Comparison of ENCODE assay signal across 9 cellular contexts in genomic region chr3:151460240-151460639, GRCh38. TPM values are rescaled to one million over a fixed set of nuclear protein-coding genes. Genes with fewer than 3 reads are reported as not detected.
A peak's percentile ranks its signal among the peaks of the same experiment; 100 is the strongest.
DNase-seq lines count a peak whose midpoint lies in the region; ATAC-seq and TF ChIP-seq lines count a peak whose summit lies in the region.
"Had no signal": no experiment of that assay in that cellular context is flagged by ENCODE, and none has a peak within 500 bp of the region (broad histone marks: within the 10 kb centered on the region; RNA-seq: fewer than 3 reads in every experiment).

No MANE protein-coding gene starts in this region.

- H3K27me3 Mint-ChIP-seq in H9 (ENCODE audit: low read depth): peaks cover 8% of the 10 kb centered on the region
- H3K27me3 Mint-ChIP-seq in T-cell: peaks cover 10 to 36% of the 10 kb centered on the region in 2 donors

- no CpG with 5 or more reads among the region's 2 CpGs for WGBS in H9 (ENCODE audit: extremely low coverage, insufficient read length, low lambda C conversion rate)
- 8 to 21% methylated on average over 2 of the region's 2 CpGs for WGBS in sigmoid colon, 2 donors

- peak overlapping the region; percentile 8 for H2AFZ ChIP-seq in H9 (ENCODE audit: low read length)

- H3K4me1 Mint-ChIP-seq in H9: peaks cover 3 to 4% of the 10 kb centered on the region in 2 experiments; a peak in 3 of 4 replicates
- peaks cover 0 to 3% (median 3%) of the 10 kb centered on the region in 3 donors for H3K4me1 Mint-ChIP-seq in T-cell

- H2BK15ac ChIP-seq in H9 (ENCODE audit: low read depth, low read length): no peak overlapping the region

- H2AK5ac ChIP-seq in H9 (ENCODE audit: insufficient read length, low read length): no peak overlapping the region

- TF ChIP-seq CTCF in H9 (conservative IDR thresholded peaks at IDR 0.05) (no peak), left ventricle myocardium inferior (IDR thresholded peaks at IDR 0.05; ENCODE audit: borderline replicate concordance) (no peak), sigmoid colon (IDR thresholded peaks at IDR 0.05) (no peak)

- H4K5ac ChIP-seq in H9 (ENCODE audit: insufficient read length, low read depth, low read length): no peak overlapping the region

- H3K36me3 Mint-ChIP-seq in H9 (ENCODE audit: insufficient read depth in 1 of 3, low read depth in 3 of 3) (no peaks in the 10 kb centered on the region), T-cell (no peaks in the 10 kb centered on the region)

- no peak for TF ChIP-seq EP300 in sigmoid colon (IDR thresholded peaks at IDR 0.05)

- H3K4me3 Mint-ChIP-seq in H9 (peak overlapping the region; percentile 68 to 77), T-cell (peak overlapping the region in 1 of 3 donors; percentile 34)

- H4K20me1 ChIP-seq in H9 (ENCODE audit: control insufficient read depth, insufficient read depth, insufficient read length): no peaks in the 10 kb centered on the region

- H3K27me3 ChIP-seq in H9 (ENCODE audit: insufficient read depth, low read length): no peaks in the 10 kb centered on the region
- H3K27me3 ChIP-seq in adipocyte (replicated peaks; ENCODE audit: control insufficient read depth, insufficient read depth, low read length): peaks cover 37% of the 10 kb centered on the region
- H3K27me3 ChIP-seq in left ventricle myocardium inferior (ENCODE audit: low read depth): peaks cover 50% of the 10 kb centered on the region
- H3K27me3 ChIP-seq in sigmoid colon: peaks cover 0 to 9% (median 0%) of the 10 kb centered on the region in 3 donors

- H3K4me2 ChIP-seq in H9 (ENCODE audit: insufficient read depth, insufficient read length, low read length): peak overlapping the region; percentile 68

- H2BK5ac ChIP-seq in H9 (ENCODE audit: insufficient read length, low read length): no peak overlapping the region

- no peak overlapping the region for H2BK20ac ChIP-seq in H9 (ENCODE audit: low read depth, low read length, poor library complexity, severe bottlenecking)

- no peak for ATAC-seq in T-cell (replicated peaks in 1 of 4)

- no peak overlapping the region for H3T11ph ChIP-seq in H9 (ENCODE audit: low read length)

- POLR2A ChIA-PET in T-cell (lab: Charles Lee): no interaction called here

- no peaks in the 10 kb centered on the region for H3K79me2 ChIP-seq in H9 (ENCODE audit: insufficient read depth, low read length)

- CTCF ChIA-PET in T-cell (lab: Charles Lee): interaction anchor here in 1 of 2 donors (0.7 kb wide), 3 partner anchors 8 to 133 kb away, joined by 3 to 5 read pairs (median 4); no protein-coding TSS in a partner anchor

- H3K36me3 ChIP-seq in adipocyte (ENCODE audit: control insufficient read depth, insufficient read depth, low read length, severe bottlenecking): no peaks in the 10 kb centered on the region
- H3K36me3 ChIP-seq in left ventricle myocardium inferior: no peaks in the 10 kb centered on the region
- H3K36me3 ChIP-seq in sigmoid colon: no peaks in the 10 kb centered on the region

- H2BK120ac ChIP-seq in H9 (ENCODE audit: low read depth, low read length, poor library complexity, severe bottlenecking): no peak overlapping the region

- no peak overlapping the region for H3K4ac ChIP-seq in H9 (ENCODE audit: low read depth, low read length)

- H3K27ac ChIP-seq in H9 (ENCODE audit: insufficient read length, low read depth, low read length) (no peak overlapping the region), left ventricle myocardium inferior (replicated peaks) (no peak overlapping the region), sigmoid colon (no peak overlapping the region)

- no peak overlapping the region for H3K56ac ChIP-seq in H9 (ENCODE audit: insufficient read length, low read depth, low read length)

- no peak overlapping the region for H2BK12ac ChIP-seq in H9 (ENCODE audit: insufficient read length, low read depth, low read length)

- TF ChIP-seq POLR2A in sigmoid colon (IDR thresholded peaks at IDR 0.05): no peak

- no peak overlapping the region for H3K14ac ChIP-seq in H9 (ENCODE audit: insufficient read depth, low read length)

- H3K79me1 ChIP-seq in H9 (ENCODE audit: insufficient read depth, low read depth, low read length, poor library complexity, severe bottlenecking): no peaks in the 10 kb centered on the region

- H3K9ac ChIP-seq in H9 (ENCODE audit: extremely low read depth, insufficient read length, low read length): no peak overlapping the region
- no peak overlapping the region for H3K9ac ChIP-seq in adipocyte (ENCODE audit: low read length)

- no peak for DNase-seq in H9
- DNase-seq in adipocyte (ENCODE audit: low read depth): peak; percentile 8
- DNase-seq in left ventricle myocardium inferior: no peak
- no peak for DNase-seq in sigmoid colon
- DNase-seq in T-cell: no peak
- DNase-seq in NCI-H82 treated with DMSO at 0.1 percent for 48 hours (lab: John Stamatoyannopoulos, UW; ENCODE audit: unreplicated experiment): no peak
- DNase-seq in stimulated activated CD4-positive, alpha-beta T cell treated with anti-CD3 and anti-CD28 coated beads, Interleukin-15, amount 100 ng/mL, for 24 hours: no peak
- DNase-seq: NCI-H446 had no signal

- no peak overlapping the region for H4K8ac ChIP-seq in H9 (replicated peaks; ENCODE audit: insufficient read length, low read depth, low read length)

- no peak overlapping the region for H3K23ac ChIP-seq in H9 (ENCODE audit: insufficient read length, low read depth, low read length)

- H3K9me3 ChIP-seq in H9 (ENCODE audit: control insufficient read depth, low read depth, low read length) (no peaks in the 10 kb centered on the region), adipocyte (ENCODE audit: control insufficient read depth, low read length) (no peaks in the 10 kb centered on the region), left ventricle myocardium inferior (replicated peaks) (no peaks in the 10 kb centered on the region), sigmoid colon (no peaks in the 10 kb centered on the region)

- no peaks in the 10 kb centered on the region for H3K4me1 ChIP-seq in H9 (ENCODE audit: insufficient read depth, low read length)
- H3K4me1 ChIP-seq in adipocyte (ENCODE audit: control insufficient read depth, insufficient read depth, low read length): peaks cover 4% of the 10 kb centered on the region
- H3K4me1 ChIP-seq in left ventricle myocardium inferior: peaks cover 9% of the 10 kb centered on the region
- H3K4me1 ChIP-seq in sigmoid colon: peaks cover 0 to 21% (median 9%) of the 10 kb centered on the region in 4 donors

- intact Hi-C loops in left ventricle myocardium inferior (cut with micrococcal nuclease): loop anchor here (10.0 kb wide), 1 partner anchor 375 kb away; no protein-coding TSS in a partner anchor
- intact Hi-C loops in sigmoid colon (cut with DNase I): no loop called here

- H3K4me3 ChIP-seq in adipocyte (ENCODE audit: low read length) (peak overlapping the region; percentile 79), left ventricle myocardium inferior (peak overlapping the region; percentile 64), sigmoid colon (peak overlapping the region in 3 of 4 donors; percentile 44 to 61 (median 51))

- H3K9me3 Mint-ChIP-seq in H9: no peaks in the 10 kb centered on the region; a peak in 2 of 5 replicates
- no peaks in the 10 kb centered on the region for H3K9me3 Mint-ChIP-seq in T-cell

- H3K23me2 ChIP-seq in H9 (ENCODE audit: insufficient read length, low read depth, low read length, poor library complexity, severe bottlenecking): peaks cover 7% of the 10 kb centered on the region

- no peak overlapping the region for H3K18ac ChIP-seq in H9 (ENCODE audit: insufficient read length, low read depth, low read length)

- no peak overlapping the region for H4K91ac ChIP-seq in H9 (ENCODE audit: insufficient read length, low read depth, low read length)

- H3K27ac Mint-ChIP-seq in H9 (no peak overlapping the region), T-cell (no peak overlapping the region)

RNA-seq across cellular contexts. Expression of gene IGSF10, which starts 0.6 kb away (rescaled TPM):
- total RNA-seq in H9 (2021) (0.13 and 0.20 TPM in 2 replicates), left ventricle myocardium inferior (3.1 TPM), sigmoid colon (1 to 10 TPM in 3 of 4 donors, under 1 TPM in 1; 0.41 to 7.2 (median 1.7) TPM), T-cell (under 1 TPM in 3 of 5 donors, not detected in 2; 0.03 to 0.15 (median 0.09) TPM)
- polyA plus RNA-seq in sigmoid colon: under 1 TPM; 0.46 to 0.70 (median 0.60) TPM
- total RNA-seq: lung microvascular endothelial cell had no signal
